ENCODE assay signal across 8 cellular contexts in the genomic region with DNA sequence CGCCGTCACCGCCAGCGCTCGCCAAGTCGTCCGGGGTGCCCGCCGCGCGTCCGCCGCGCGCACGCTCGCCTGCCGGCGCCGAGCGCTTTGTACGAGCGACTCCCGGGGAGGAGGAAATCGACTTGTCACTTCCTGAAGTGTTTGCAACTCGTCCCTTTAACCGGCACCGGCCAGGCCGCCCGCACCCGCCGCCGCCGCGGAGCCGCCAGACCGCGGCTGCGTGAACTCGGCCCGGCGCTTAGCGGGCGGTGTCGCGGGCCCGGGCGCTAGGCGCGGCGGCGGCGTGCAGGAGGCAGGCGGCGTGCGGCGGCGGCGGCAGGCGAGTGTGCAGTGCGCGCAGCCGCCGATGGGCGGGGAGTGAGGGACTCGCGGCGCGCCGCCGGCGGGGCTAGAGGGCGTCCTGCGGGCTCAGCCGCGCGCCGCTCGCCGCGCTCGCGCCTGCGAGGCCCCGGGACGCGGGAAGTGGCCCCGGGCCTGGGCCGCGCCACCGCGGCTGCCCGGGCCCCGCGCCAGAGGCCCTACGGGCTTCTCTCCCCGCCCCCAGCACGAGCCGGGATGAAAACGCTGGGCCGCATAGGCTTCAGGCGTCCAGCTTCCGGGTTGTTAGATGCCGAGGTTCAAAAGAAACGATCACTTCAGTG. TPM values are rescaled to one million over a fixed set of nuclear protein-coding genes. Genes with fewer than 3 reads are reported as not detected.
DNase-seq lines count a peak whose midpoint lies in the region; ATAC-seq lines count a peak whose summit lies in the region.

A gene with protein sequence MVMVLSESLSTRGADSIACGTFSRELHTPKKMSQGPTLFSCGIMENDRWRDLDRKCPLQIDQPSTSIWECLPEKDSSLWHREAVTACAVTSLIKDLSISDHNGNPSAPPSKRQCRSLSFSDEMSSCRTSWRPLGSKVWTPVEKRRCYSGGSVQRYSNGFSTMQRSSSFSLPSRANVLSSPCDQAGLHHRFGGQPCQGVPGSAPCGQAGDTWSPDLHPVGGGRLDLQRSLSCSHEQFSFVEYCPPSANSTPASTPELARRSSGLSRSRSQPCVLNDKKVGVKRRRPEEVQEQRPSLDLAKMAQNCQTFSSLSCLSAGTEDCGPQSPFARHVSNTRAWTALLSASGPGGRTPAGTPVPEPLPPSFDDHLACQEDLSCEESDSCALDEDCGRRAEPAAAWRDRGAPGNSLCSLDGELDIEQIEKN (minus strand): TSS at position 332 of the 641 bp plus-strand sequence. CDS start 37,665 bp downstream, outside the sequence.

- intact Hi-C loops in activated CD4-positive, alpha-beta T cell treated with anti-CD3 and anti-CD28 coated beads for 36 hours (cut with DNase I, micrococcal nuclease), result loop anchor here (1.0 to 10.0 kb wide), 9 partner anchors 37 to 282 kb away; a partner anchor contains a TSS

- H3K27me3 ChIP-seq in layer of hippocampus (ENCODE audit: control insufficient read depth, insufficient read depth, low read length), result no peaks in the 10 kb centered on the region

- peak within 1 kb of the TSS; percentile 93 for H3K27ac Mint-ChIP-seq in activated CD4-positive, alpha-beta T cell treated with anti-CD3 and anti-CD28 coated beads for 36 hours

- DNase-seq in NK-92 treated with Interleukin-12 subunit alpha and Interleukin-12 subunit beta, amount 100 ng/mL, for 24 hours (lab: John Stamatoyannopoulos, UW), result peak; percentile 64
- DNase-seq in NK-92 (lab: John Stamatoyannopoulos, UW; ENCODE audit: unreplicated experiment) (no peak), NCI-H2171 treated with DMSO at 0.1 percent for 48 hours (lab: John Stamatoyannopoulos, UW) (peak; percentile 53)
- peak; percentile 89 for DNase-seq in activated CD4-positive, alpha-beta T cell treated with anti-CD3 and anti-CD28 coated beads for 36 hours
- peak in 3 of 4 experiments; percentile 62 to 77 (median 67) for DNase-seq in stimulated activated CD4-positive, alpha-beta T cell treated with anti-CD3 and anti-CD28 coated beads, Interleukin-1b, Interleukin-23, amount 100 ng/mL, for 24 hours (ENCODE audit: low read depth in 4 of 4, low spot score in 1 of 4)

- CTCF ChIA-PET in activated CD4-positive, alpha-beta T cell treated with anti-CD3 and anti-CD28 coated beads for 36 hours (lab: Charles Lee), result interaction anchor here (1.2 to 2.1 kb wide), 6 partner anchors 21 to 106 kb away, joined by 4 to 20 read pairs (median 4); a partner anchor contains a TSS

- H3K9me3 Mint-ChIP-seq in activated CD4-positive, alpha-beta T cell treated with anti-CD3 and anti-CD28 coated beads for 36 hours (ENCODE audit: low read depth), result no peaks in the 10 kb centered on the region

- H3K4me3 Mint-ChIP-seq in activated CD4-positive, alpha-beta T cell treated with anti-CD3 and anti-CD28 coated beads for 36 hours, result peak within 1 kb of the TSS; percentile 91

- POLR2A ChIA-PET in activated CD4-positive, alpha-beta T cell treated with anti-CD3 and anti-CD28 coated beads for 36 hours (lab: Charles Lee), result no interaction called here

- peaks cover 6% of the 10 kb centered on the region for H3K27me3 Mint-ChIP-seq in activated CD4-positive, alpha-beta T cell treated with anti-CD3 and anti-CD28 coated beads for 36 hours

- H3K27ac ChIP-seq in cingulate gyrus (ENCODE audit: low read depth, low read length), result peak within 1 kb of the TSS; percentile 93
- H3K27ac ChIP-seq in layer of hippocampus (ENCODE audit: low read depth, low read length), result peak within 1 kb of the TSS; percentile 89

- H3K36me3 Mint-ChIP-seq in activated CD4-positive, alpha-beta T cell treated with anti-CD3 and anti-CD28 coated beads for 36 hours (ENCODE audit: low read depth), result peaks cover 12% of the 10 kb centered on the region

- peak; percentile 56 for ATAC-seq in HG02884 (IDR thresholded peaks at IDR 0.05; ENCODE audit: unreplicated experiment)
- ATAC-seq in activated CD4-positive, alpha-beta T cell treated with anti-CD3 and anti-CD28 coated beads for 36 hours, result peak; percentile 81

- peaks cover 54% of the 10 kb centered on the region for H3K4me1 Mint-ChIP-seq in activated CD4-positive, alpha-beta T cell treated with anti-CD3 and anti-CD28 coated beads for 36 hours

RNA-seq across cellular contexts. Expression of the gene that starts here (rescaled TPM):
- 10 to 100 TPM; 13.3 to 13.9 TPM for total RNA-seq in activated CD4-positive, alpha-beta T cell treated with anti-CD3 and anti-CD28 coated beads for 36 hours
